Comparison of ENCODE assay signal across 12 cellular contexts in the genomic region with DNA sequence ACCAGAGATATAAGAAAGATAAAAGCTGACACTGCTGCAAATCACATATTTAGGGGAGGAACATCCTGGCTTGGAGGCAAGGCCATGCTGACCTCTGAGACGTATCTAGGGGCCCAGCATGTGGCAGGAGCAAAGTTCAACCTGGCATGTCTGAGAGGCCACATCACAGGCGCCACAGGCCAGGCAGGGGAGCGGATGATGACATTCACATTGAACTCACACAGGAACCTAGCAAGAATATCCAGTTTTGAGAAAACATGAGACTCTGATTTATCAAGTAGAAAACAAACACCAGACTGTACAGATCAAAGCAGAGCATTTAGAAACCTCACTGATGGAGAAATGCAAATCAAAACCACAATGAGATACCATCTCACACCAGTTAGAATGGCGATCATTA.
DNase-seq lines count a peak whose midpoint lies in the region; ATAC-seq lines count a peak whose summit lies in the region.
"Had no signal": no experiment of that assay in that cellular context is flagged by ENCODE, and none has a peak within 500 bp of the region (broad histone marks: within the 10 kb centered on the region; RNA-seq: fewer than 3 reads in every experiment).

No MANE protein-coding gene starts in this region.

- H3K9me3 ChIP-seq in T-helper 17 cell (ENCODE audit: control insufficient read depth, low read length, poor library complexity, severe bottlenecking), result no peaks in the 10 kb centered on the region

- peaks cover 9% of the 10 kb centered on the region for H3K4me1 Mint-ChIP-seq in T-helper 17 cell
- H3K4me1 Mint-ChIP-seq: memory B cell had no signal

- H3K27me3 Mint-ChIP-seq in T-helper 17 cell, result peaks cover 12% of the 10 kb centered on the region

- H3K27ac Mint-ChIP-seq in T-helper 17 cell, result no peak overlapping the region
- H3K27ac Mint-ChIP-seq: memory B cell had no signal

- peak; percentile 73 for ATAC-seq in GM19467 (IDR thresholded peaks at IDR 0.05; ENCODE audit: unreplicated experiment)
- ATAC-seq in HG03135 (IDR thresholded peaks at IDR 0.05; ENCODE audit: unreplicated experiment), result peak; percentile 63
- peak; percentile 73 for ATAC-seq in T-helper 17 cell
- ATAC-seq: HCT116 had no signal

- DNase-seq in T-helper 17 cell, result no peak
- DNase-seq in RKO (ENCODE audit: low spot score), result no peak
- DNase-seq in activated T-cell treated with anti-CD3 and anti-CD28 coated beads, Interleukin-2, amount 50 U/mL, for 48 hours, result no peak
- DNase-seq in AML-193 (lab: John Stamatoyannopoulos, UW), result no peak
- DNase-seq in NAMALWA (ENCODE audit: low spot score), result no peak
- DNase-seq: activated CD4-positive, alpha-beta T cell treated with anti-CD3 and anti-CD28 coated beads for 4 hours; EL; NCI-H1048 had no signal

- H3K36me3 Mint-ChIP-seq in T-helper 17 cell (ENCODE audit: low read depth), result no peaks in the 10 kb centered on the region
- H3K36me3 Mint-ChIP-seq: memory B cell had no signal

- peak overlapping the region; percentile 33 for H3K4me3 Mint-ChIP-seq in T-helper 17 cell
- H3K4me3 Mint-ChIP-seq: memory B cell had no signal
